36 cellular contexts compared by ENCODE assay signal in genomic region chr10:26903818-26904217, GRCh38.
"Had no signal": no experiment of that assay in that cellular context is flagged by ENCODE, and none has a peak within 500 bp of the region (broad histone marks: within the 10 kb centered on the region; RNA-seq: fewer than 3 reads in every experiment).

No MANE protein-coding gene starts in this region.

- H3K27me3 ChIP-seq: MG63 had no signal

- H3K36me3 ChIP-seq: MG63 had no signal

- H3K4me3 ChIP-seq: MG63 had no signal

- H3K9me3 ChIP-seq: MG63 had no signal

- DNase-seq: Kasumi-1, MG63, MM.1S, MV-4-11, NCI-H1048, NCI-H1092, NCI-H1092 treated with DMSO at 0.1 percent for 48 hours, NCI-H1105, NCI-H1105 treated with DMSO at 0.1 percent for 48 hours, NCI-H1417, NCI-H1417 treated with DMSO at 0.1 percent for 48 hours, NCI-H1436, NCI-H1436 treated with DMSO at 0.1 percent for 48 hours, NCI-H146, NCI-H1694, NCI-H1694 treated with DMSO at 0.1 percent for 48 hours, NCI-H187, NCI-H187 treated with DMSO at 0.1 percent for 48 hours, NCI-H1930, NCI-H2029, NCI-H2029 treated with DMSO at 0.1 percent for 48 hours, NCI-H2081, NCI-H2081 treated with DMSO at 0.1 percent for 48 hours, NCI-H2107, NCI-H2171, NCI-H2171 treated with DMSO at 0.1 percent for 48 hours, NCI-H2227 treated with DMSO at 0.1 percent for 48 hours, NCI-H226, NCI-H345, NCI-H446, NCI-H446 treated with DMSO at 0.1 percent for 48 hours, NCI-H510A, NCI-H510A treated with DMSO at 0.1 percent for 48 hours, NCI-H524, NCI-H524 treated with DMSO at 0.1 percent for 48 hours, NCI-H526 had no signal
